Comparison of ENCODE assay signal across 13 cellular contexts in the genomic region with DNA sequence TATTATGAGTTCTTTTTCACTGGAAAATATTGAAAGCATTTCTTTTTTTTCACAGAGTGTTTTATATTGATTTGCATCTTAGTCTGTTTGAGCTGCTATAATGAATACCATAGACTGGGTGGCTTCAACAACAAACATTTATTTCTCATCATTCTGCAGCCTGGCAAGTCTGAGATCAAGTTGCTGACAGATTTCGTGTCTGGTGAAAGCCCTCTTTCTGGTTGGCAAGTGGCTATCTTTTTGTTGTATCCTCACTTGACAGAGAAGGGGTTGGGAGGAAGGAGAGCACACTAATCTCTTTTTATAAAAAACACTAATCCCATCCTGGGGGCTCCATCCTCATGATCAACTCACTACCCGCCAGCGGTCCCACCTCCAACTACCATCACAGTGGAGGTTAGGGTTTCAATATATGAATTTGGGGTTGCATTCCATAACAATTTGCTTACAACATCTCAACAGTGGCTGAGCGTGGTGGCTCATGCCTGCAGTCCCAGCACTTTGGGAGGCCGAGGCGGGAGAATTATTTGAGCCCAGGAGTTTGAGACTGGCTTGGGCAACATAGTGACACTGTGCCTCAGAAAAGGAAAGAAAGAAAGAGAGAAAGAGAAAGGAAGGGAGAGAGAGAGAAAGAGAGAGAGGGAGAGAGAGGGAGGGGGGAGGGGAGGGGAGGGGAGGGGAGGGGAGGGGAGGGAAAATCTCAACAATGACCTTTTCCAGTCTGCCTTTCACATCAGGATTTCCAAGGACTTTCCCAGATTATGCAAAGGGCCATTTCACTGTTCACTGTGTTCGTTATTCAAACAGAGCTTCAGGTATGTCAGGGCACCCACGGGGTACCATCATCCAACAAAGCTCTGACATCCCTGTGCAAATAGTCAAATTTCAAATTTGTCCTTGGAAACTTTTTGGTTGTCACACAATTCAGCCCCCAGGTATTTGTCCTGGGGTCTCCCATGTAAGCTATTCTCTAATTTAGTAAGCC.
A peak's percentile ranks its signal among the peaks of the same experiment; 100 is the strongest.
DNase-seq lines count a peak whose midpoint lies in the region; ATAC-seq and TF ChIP-seq lines count a peak whose summit lies in the region.
"Had no signal": no experiment of that assay in that cellular context is flagged by ENCODE, and none has a peak within 500 bp of the region (broad histone marks: within the 10 kb centered on the region; RNA-seq: fewer than 3 reads in every experiment).

No MANE protein-coding gene starts in this region.

- intact Hi-C loops in ovary (cut with DNase I), result no loop called here

- H3K9ac ChIP-seq in neuronal stem cell (ENCODE audit: low read depth, low read length, poor library complexity), result no peak overlapping the region

- TF ChIP-seq POLR2A in ovary (IDR thresholded peaks at IDR 0.05), result no peak

- no peak overlapping the region for H2BK120ac ChIP-seq in neuronal stem cell (ENCODE audit: low read depth, low read length)

- H3K23ac ChIP-seq in neuronal stem cell (ENCODE audit: low read depth, low read length, poor library complexity), result no peak overlapping the region

- H3K36me3 Mint-ChIP-seq in endothelial cell (ENCODE audit: low read depth, unreplicated experiment), result no peaks in the 10 kb centered on the region

- H3K14ac ChIP-seq in neuronal stem cell (ENCODE audit: low read length), result no peak overlapping the region

- TF ChIP-seq CTCF in endothelial cell (IDR thresholded peaks at IDR 0.05; ENCODE audit: unreplicated experiment) (no peak), ovary (IDR thresholded peaks at IDR 0.05) (no peak)

- H3K36me3 ChIP-seq in ACC112 (ENCODE audit: insufficient read depth, low read length), result no peaks in the 10 kb centered on the region
- H3K36me3 ChIP-seq in neuronal stem cell (replicated peaks in 1 of 2; ENCODE audit: control insufficient read depth in 2 of 2, insufficient read depth in 2 of 2, low read length in 2 of 2), result no peaks in the 10 kb centered on the region
- H3K36me3 ChIP-seq in ovary, result no peaks in the 10 kb centered on the region
- H3K36me3 ChIP-seq in effector memory CD4-positive, alpha-beta T cell (ENCODE audit: control insufficient read depth, insufficient read depth, low read length), result no peaks in the 10 kb centered on the region
- H3K36me3 ChIP-seq: gastrocnemius medialis had no signal

- no CpG with 5 or more reads among the region's 8 CpGs for WGBS in neuronal stem cell (ENCODE audit: extremely low coverage in 2 of 2, insufficient read length in 2 of 2, insufficient replicate concordance in 1 of 2), 2 donors
- WGBS in ovary, 3 donors, result 89 to 94% (median 94%) methylated on average over 8 of the region's 8 CpGs

- H3K9me3 Mint-ChIP-seq in endothelial cell (ENCODE audit: unreplicated experiment), result no peaks in the 10 kb centered on the region
- H3K9me3 Mint-ChIP-seq: activated B cell treated with CpG ODN at 0.5 μM for 24 hours; activated T-helper 1 cell treated with anti-CD3 and anti-CD28 coated beads, Interleukin-12 subunit alpha, Interleukin-12 subunit beta, Interleukin-2, Interleukin-4 antibody, amounts not matched to agents 30 ng/mL and 10 ng/mL and 1 ng/mL, durations not matched to agents 14 hours and 24 hours and 36 hours; central memory CD8-positive, alpha-beta T cell had no signal

- H2AK5ac ChIP-seq in neuronal stem cell (ENCODE audit: low read depth, low read length), result no peak overlapping the region

- no peak overlapping the region for H3K18ac ChIP-seq in neuronal stem cell (ENCODE audit: low read length)

- DNase-seq in RPMI7951 (ENCODE audit: low read depth) (peak; percentile 24), endothelial cell (ENCODE audit: low spot score) (no peak), neuronal stem cell (ENCODE audit: low spot score) (no peak), ovary (no peak), Kasumi-1 (lab: John Stamatoyannopoulos, UW) (no peak)
- no peak for DNase-seq in effector memory CD4-positive, alpha-beta T cell
- DNase-seq: activated B cell treated with CpG ODN at 0.5 μM for 24 hours; stimulated activated CD4-positive, alpha-beta T cell treated with anti-CD3 and anti-CD28 coated beads, Interleukin-12 subunit alpha, Interleukin-12 subunit beta, amount 100 ng/mL, for 4 hours had no signal

- H3K4me3 ChIP-seq in ACC112 (ENCODE audit: low read depth, low read length), result peak overlapping the region; percentile 18; the same call in 1 of the 2 replicates
- peak overlapping the region in 1 of 2 donors; percentile 35 for H3K4me3 ChIP-seq in neuronal stem cell (ENCODE audit: low read length in 2 of 2)
- H3K4me3 ChIP-seq in ovary, result no peak overlapping the region
- H3K4me3 ChIP-seq in effector memory CD4-positive, alpha-beta T cell (ENCODE audit: insufficient read depth, low read depth, low read length, poor library complexity, severe bottlenecking), result no peak overlapping the region
- H3K4me3 ChIP-seq: gastrocnemius medialis had no signal

- peak overlapping the region; percentile 96 for H3K27ac ChIP-seq in ACC112 (ENCODE audit: low read depth, low read length)
- no peak overlapping the region for H3K27ac ChIP-seq in neuronal stem cell (replicated peaks; ENCODE audit: low read length)
- peak overlapping the region in 1 of 2 donors; percentile 31 for H3K27ac ChIP-seq in ovary
- no peak overlapping the region for H3K27ac ChIP-seq in effector memory CD4-positive, alpha-beta T cell (ENCODE audit: insufficient read depth, low read length, poor library complexity, severe bottlenecking)

- peaks cover 33% of the 10 kb centered on the region for H3K4me1 ChIP-seq in ACC112 (ENCODE audit: control insufficient read depth, insufficient read depth, low read length, unreplicated experiment)
- peaks cover 8 to 26% of the 10 kb centered on the region in 2 donors for H3K4me1 ChIP-seq in neuronal stem cell (ENCODE audit: control insufficient read depth in 2 of 2, insufficient read depth in 1 of 2, low read depth in 1 of 2, low read length in 2 of 2)
- no peaks in the 10 kb centered on the region for H3K4me1 ChIP-seq in ovary (ENCODE audit: insufficient read depth)
- peaks cover 3% of the 10 kb centered on the region for H3K4me1 ChIP-seq in effector memory CD4-positive, alpha-beta T cell (ENCODE audit: control insufficient read depth, insufficient read depth, low read length, poor library complexity, severe bottlenecking)
- H3K4me1 ChIP-seq: gastrocnemius medialis had no signal

- H3K79me1 ChIP-seq in neuronal stem cell (ENCODE audit: low read depth, low read length), result no peaks in the 10 kb centered on the region

- H3K27me3 Mint-ChIP-seq in endothelial cell (ENCODE audit: unreplicated experiment), result peaks cover 7% of the 10 kb centered on the region
- H3K27me3 Mint-ChIP-seq: activated B cell treated with CpG ODN at 0.5 μM for 24 hours had no signal

- H3K79me2 ChIP-seq in ACC112 (ENCODE audit: control insufficient read depth, insufficient read depth, low read length, unreplicated experiment), result no peaks in the 10 kb centered on the region

- TF ChIP-seq EP300 in ovary (IDR thresholded peaks at IDR 0.05), result no peak

- H3K4me1 Mint-ChIP-seq in endothelial cell (ENCODE audit: unreplicated experiment), result peaks cover 28% of the 10 kb centered on the region
- H3K4me1 Mint-ChIP-seq: activated B cell treated with CpG ODN at 0.5 μM for 24 hours; central memory CD8-positive, alpha-beta T cell had no signal

- peak overlapping the region; percentile 95 for H3K27ac Mint-ChIP-seq in endothelial cell (ENCODE audit: unreplicated experiment)
- H3K27ac Mint-ChIP-seq: activated B cell treated with CpG ODN at 0.5 μM for 24 hours; activated T-helper 1 cell treated with anti-CD3 and anti-CD28 coated beads, Interleukin-12 subunit alpha, Interleukin-12 subunit beta, Interleukin-2, Interleukin-4 antibody, amounts not matched to agents 30 ng/mL and 10 ng/mL and 1 ng/mL, durations not matched to agents 14 hours and 24 hours and 36 hours had no signal

- no peak overlapping the region for H2BK15ac ChIP-seq in neuronal stem cell (ENCODE audit: low read length)

- no peak overlapping the region for H2BK5ac ChIP-seq in neuronal stem cell (ENCODE audit: low read length)

- H2AFZ ChIP-seq in ACC112 (ENCODE audit: low read length, unreplicated experiment), result peak overlapping the region; percentile 70
- H2AFZ ChIP-seq in neuronal stem cell (ENCODE audit: low read length), result peak overlapping the region; percentile 57

- H3K4me2 ChIP-seq in neuronal stem cell (ENCODE audit: insufficient read depth, low read length, poor library complexity, severe bottlenecking), result no peak overlapping the region

- H4K91ac ChIP-seq in neuronal stem cell (ENCODE audit: low read depth, low read length, poor library complexity), result no peak overlapping the region

- no peak overlapping the region for H3K4me3 Mint-ChIP-seq in endothelial cell (ENCODE audit: unreplicated experiment)
- H3K4me3 Mint-ChIP-seq: activated B cell treated with CpG ODN at 0.5 μM for 24 hours; activated T-helper 1 cell treated with anti-CD3 and anti-CD28 coated beads, Interleukin-12 subunit alpha, Interleukin-12 subunit beta, Interleukin-2, Interleukin-4 antibody, amounts not matched to agents 30 ng/mL and 10 ng/mL and 1 ng/mL, durations not matched to agents 14 hours and 24 hours and 36 hours; central memory CD8-positive, alpha-beta T cell had no signal

- no peak overlapping the region for H3K4ac ChIP-seq in neuronal stem cell (ENCODE audit: low read length)

- H3K9me3 ChIP-seq in neuronal stem cell (replicated peaks in 1 of 2; ENCODE audit: control insufficient read depth in 2 of 2, insufficient read depth in 1 of 2, low read depth in 1 of 2, low read length in 2 of 2), result no peaks in the 10 kb centered on the region
- H3K9me3 ChIP-seq in ovary, result no peaks in the 10 kb centered on the region
- H3K9me3 ChIP-seq in effector memory CD4-positive, alpha-beta T cell (ENCODE audit: control insufficient read depth, low read length), result no peaks in the 10 kb centered on the region
- H3K9me3 ChIP-seq: gastrocnemius medialis had no signal

- H2BK12ac ChIP-seq in neuronal stem cell (ENCODE audit: low read length), result no peak overlapping the region

- H3K27me3 ChIP-seq in ACC112 (ENCODE audit: insufficient read depth, low read length) (no peaks in the 10 kb centered on the region), neuronal stem cell (ENCODE audit: control insufficient read depth in 3 of 3, insufficient read depth in 3 of 3, low read depth in 1 of 3, low read length in 3 of 3) (no peaks in the 10 kb centered on the region), ovary (no peaks in the 10 kb centered on the region)
- no peaks in the 10 kb centered on the region for H3K27me3 ChIP-seq in effector memory CD4-positive, alpha-beta T cell (replicated peaks; ENCODE audit: control insufficient read depth, insufficient read depth, low read length, poor library complexity, severe bottlenecking)
- H3K27me3 ChIP-seq: gastrocnemius medialis had no signal

- H4K8ac ChIP-seq in neuronal stem cell (ENCODE audit: low read depth, low read length), result no peak overlapping the region

- no peak for ATAC-seq in HG03342 (IDR thresholded peaks at IDR 0.05; ENCODE audit: unreplicated experiment)
